In genomic region chr16:396199-396598, GRCh38 we compare ENCODE assay signal across 10 cellular contexts. TPM values are rescaled to one million over a fixed set of nuclear protein-coding genes. Genes with fewer than 3 reads are reported as not detected.
DNase-seq lines count a peak whose midpoint lies in the region; ATAC-seq, FAIRE-seq and TF ChIP-seq lines count a peak whose summit lies in the region.
"Had no signal": no experiment of that assay in that cellular context is flagged by ENCODE, and none has a peak within 500 bp of the region (broad histone marks: within the 10 kb centered on the region; RNA-seq: fewer than 3 reads in every experiment).

No MANE protein-coding gene starts in this region.

- H3K9ac ChIP-seq in HUES64 (ENCODE audit: low read depth, low read length) = peak overlapping the region; percentile 68
- H3K9ac ChIP-seq in K562 (ENCODE audit: insufficient read depth in 1 of 2, low read depth in 2 of 2, low read length in 2 of 2) = peak overlapping the region; percentile 76 to 94; a peak in 3 of 4 replicates

- peak overlapping the region; percentile 90 for H2AFZ ChIP-seq in K562 (ENCODE audit: low read depth, low read length)

- H3K36me3 Mint-ChIP-seq in CD4-positive, alpha-beta T cell (ENCODE audit: low read depth) = peaks cover 5% of the 10 kb centered on the region
- H3K36me3 Mint-ChIP-seq in neural crest cell (ENCODE audit: low read depth) = peaks cover 2% of the 10 kb centered on the region

- H3K79me2 ChIP-seq in K562 (ENCODE audit: control insufficient read depth, insufficient read depth, low read length) = peaks cover 56% of the 10 kb centered on the region

- H3K4me3 Mint-ChIP-seq in CD4-positive, alpha-beta T cell = peak overlapping the region; percentile 93
- peak overlapping the region; percentile 96 for H3K4me3 Mint-ChIP-seq in neural crest cell

- H3K27ac Mint-ChIP-seq in CD4-positive, alpha-beta T cell = peak overlapping the region; percentile 90
- peak overlapping the region; percentile 40 for H3K27ac Mint-ChIP-seq in neural crest cell (ENCODE audit: unreplicated experiment)

- no peaks in the 10 kb centered on the region for H3K9me3 Mint-ChIP-seq in CD4-positive, alpha-beta T cell
- peaks cover 2% of the 10 kb centered on the region for H3K9me3 Mint-ChIP-seq in neural crest cell

- H3K9me1 ChIP-seq in K562 (ENCODE audit: control insufficient read depth, insufficient read depth, low read length) = no peaks in the 10 kb centered on the region

- TF ChIP-seq RAD21 in K562 (CRISPR knock-in tag; conservative IDR thresholded peaks at IDR 0.05 in 1 of 2, IDR thresholded peaks at IDR 0.05 in 1 of 2) = no peak

- no peak overlapping the region for H3K27ac ChIP-seq in CD4-positive, alpha-beta T cell (ENCODE audit: low read depth, low read length)
- H3K27ac ChIP-seq in HUES64 (ENCODE audit: low read depth, low read length) = peak overlapping the region; percentile 84; the same call in 1 of the 2 replicates
- peak overlapping the region; percentile 95 for H3K27ac ChIP-seq in K562 (ENCODE audit: extremely low read depth, low read depth, low read length)
- H3K27ac ChIP-seq: SJSA1 had no signal

- TF ChIP-seq EP300 in K562 (IDR thresholded peaks at IDR 0.05; ENCODE audit: low read length) = no peak

- FAIRE-seq in K562 (lab: Jason Lieb, UNC) = no peak
- FAIRE-seq: frontal cortex had no signal

- intact Hi-C loops in CD4-positive, alpha-beta T cell (cut with DNase I, micrococcal nuclease) = loop anchor here in 1 of 2 experiments (2.0 kb wide), 1 partner anchor 13 kb away; no protein-coding TSS in a partner anchor
- intact Hi-C loops in K562 (cut with micrococcal nuclease) = loop anchor here (5.0 to 10.0 kb wide), 3 partner anchors 89 to 286 kb away; partner anchors contain the start of genes JMJD8, RHOT2 and STUB1

- ATAC-seq in CD4-positive, alpha-beta T cell (ENCODE audit: poor library complexity) = no peak
- ATAC-seq in K562 (no peak), HG02610 (IDR thresholded peaks at IDR 0.05; ENCODE audit: unreplicated experiment) (no peak)
- no peak for ATAC-seq in activated CD4-positive, CD25-positive, alpha-beta regulatory T cell treated with anti-CD3 and anti-CD28 coated beads, Interleukin-2, amount 50 U/mL, for 24 hours

- in situ Hi-C loops in K562 (cut with MboI) = loop anchor here (10.0 kb wide), 1 partner anchor 279 kb away; the partner anchor contains the start of gene RHBDL1

- no peak for DNase-seq in CD4-positive, alpha-beta T cell
- no peak for DNase-seq in K562 (ENCODE audit: extremely low read depth in 1 of 4, low spot score in 3 of 4)
- DNase-seq in neural crest cell (ENCODE audit: low read depth, low spot score) = no peak
- DNase-seq in activated effector memory CD4-positive, alpha-beta T cell treated with Interleukin-2 at 50 U/mL for 16 hours = no peak
- no peak for DNase-seq in glomerular visceral epithelial cell (ENCODE audit: extremely low spot score)

- CTCF ChIA-PET in CD4-positive, alpha-beta T cell (lab: Charles Lee) = no interaction called here
- CTCF ChIA-PET in K562 (lab: Yijun Ruan, JAX; ENCODE audit: low intra/inter-chr PET ratio) = no interaction called here

- POLR2A ChIA-PET in CD4-positive, alpha-beta T cell (lab: Charles Lee) = interaction anchor here (1.0 to 1.2 kb wide), 2 partner anchors 13 to 14 kb away, joined by 3 read pairs; partner anchors contain the start of gene PGAP6
- POLR2A ChIA-PET in K562 (lab: Yijun Ruan, JAX) = interaction anchor here (0.6 to 1.2 kb wide), 8 partner anchors 9 to 280 kb away, joined by 3 to 5 read pairs (median 3); partner anchors contain the start of genes CAPN15 and METTL26

- H3K36me3 ChIP-seq in HUES64 (ENCODE audit: insufficient read depth, low read length) (peaks cover 22% of the 10 kb centered on the region), K562 (ENCODE audit: control insufficient read depth, insufficient read depth, low read length) (peaks cover 24% of the 10 kb centered on the region)

- BruUV-seq in K562 (replicated peaks; lab: Mats Ljungman, UMichigan) = TSS peak; percentile 56

- H3K9me3 ChIP-seq in CD4-positive, alpha-beta T cell (ENCODE audit: control insufficient read depth, low read length) = no peaks in the 10 kb centered on the region
- H3K9me3 ChIP-seq in HUES64 (ENCODE audit: insufficient read depth, low read depth, low read length) (0 out of 2 replicates have a peak, but pooled peaks cover 4% of the 10 kb centered on the region), K562 (replicated peaks; ENCODE audit: control insufficient read depth, insufficient read depth, low read depth, low read length) (peaks cover 3% of the 10 kb centered on the region; the same call in 1 of the 2 replicates)

- H3K4me1 ChIP-seq in HUES64 (ENCODE audit: insufficient read depth, low read length) = peaks cover 14% of the 10 kb centered on the region
- H3K4me1 ChIP-seq in K562 (replicated peaks in 1 of 2; ENCODE audit: control insufficient read depth in 2 of 2, insufficient read depth in 2 of 2, low read length in 2 of 2) = peaks cover 29 to 55% of the 10 kb centered on the region in 2 experiments

- no peak for TF ChIP-seq CTCF in CD4-positive, alpha-beta T cell (IDR thresholded peaks at IDR 0.05)
- TF ChIP-seq CTCF in K562 (IDR thresholded peaks at IDR 0.05 in 2 of 3, conservative IDR thresholded peaks at IDR 0.05 in 1 of 3; ENCODE audit: insufficient read depth in 2 of 3, low read depth in 1 of 3, low read length in 3 of 3) = no peak
- no peak for TF ChIP-seq CTCF in neural crest cell (conservative IDR thresholded peaks at IDR 0.05)

- no peaks in the 10 kb centered on the region for H3K27me3 ChIP-seq in CD4-positive, alpha-beta T cell (ENCODE audit: control insufficient read depth, insufficient read depth, low read length)
- H3K27me3 ChIP-seq in HUES64 (ENCODE audit: insufficient read depth, low read length) (no peaks in the 10 kb centered on the region), K562 (ENCODE audit: control insufficient read depth in 2 of 2, insufficient read depth in 2 of 2, low read length in 2 of 2) (no peaks in the 10 kb centered on the region)
- H3K27me3 ChIP-seq: SJSA1 had no signal

- no peaks in the 10 kb centered on the region for H4K20me1 ChIP-seq in K562 (replicated peaks; ENCODE audit: control insufficient read depth, insufficient read depth, low read length)

- H3K4me3 ChIP-seq in HUES64 (ENCODE audit: low read length) = peak overlapping the region; percentile 68
- H3K4me3 ChIP-seq in K562 = peak overlapping the region; percentile 70

- peaks cover 31% of the 10 kb centered on the region for H3K4me1 Mint-ChIP-seq in CD4-positive, alpha-beta T cell (ENCODE audit: low read depth)
- H3K4me1 Mint-ChIP-seq in neural crest cell = peaks cover 21% of the 10 kb centered on the region

- H3K4me2 ChIP-seq in K562 (ENCODE audit: insufficient read depth, low read length) = peak overlapping the region; percentile 90

- no peaks in the 10 kb centered on the region for H3K27me3 Mint-ChIP-seq in CD4-positive, alpha-beta T cell
- H3K27me3 Mint-ChIP-seq in neural crest cell (ENCODE audit: low read depth) = peaks cover 6% of the 10 kb centered on the region

- 27% methylated on average over 3 of the region's 3 CpGs for WGBS in HUES64
- 5% methylated on average over 3 of the region's 3 CpGs for WGBS in K562 (ENCODE audit: insufficient coverage, low coverage, missing lambda C conversion rate)

- no peak for TF ChIP-seq POLR2A in K562 (conservative IDR thresholded peaks at IDR 0.05)

RNA-seq across cellular contexts. Expression of gene NME4, which starts 0.8 kb away (rescaled TPM):
- 10 to 100 TPM; 31.2 to 32.6 TPM for total RNA-seq in CD4-positive, alpha-beta T cell
- polyA plus RNA-seq in HUES64 (2013, experiment 1 of 2) = 240 TPM
- 284 TPM for polyA plus RNA-seq in HUES64 (2013, experiment 2 of 2)
- 39.0 and 108 TPM in 2 replicates for total RNA-seq in K562 (2011; cell fraction: chromatin; rRNA removed; ENCODE audit: low replicate concordance)
- total RNA-seq in K562 (2011; cell fraction: nucleolus; rRNA removed) = 83.4 and 88.0 TPM in 2 replicates
- 67.1 and 101 TPM in 2 replicates for total RNA-seq in K562 (2011; cell fraction: nucleoplasm; rRNA removed)
- 211 and 255 TPM in 2 replicates for total RNA-seq in K562 (2014; rRNA removed)
- total RNA-seq in K562 (2014; rRNA removed; fragmentation: Illumina TruSeq; extraction: Trizol) = 50.2 and 61.5 TPM in 2 replicates
- 145 and 151 TPM in 2 replicates for total RNA-seq in K562 (2015; rRNA removed; fragmentation: Illumina TruSeq; extraction: Trizol)
- 189 and 206 TPM in 2 replicates for total RNA-seq in K562 (2021)
- 139 and 160 TPM in 2 replicates for polyA plus RNA-seq in K562 (2011; rRNA removed)
- polyA plus RNA-seq in K562 (2011; cell fraction: cytosol; rRNA removed) = 277 and 663 TPM in 2 replicates
- polyA plus RNA-seq in K562 (2011; cell fraction: nucleus; rRNA removed) = 165 and 221 TPM in 2 replicates
- polyA plus RNA-seq in K562 (2012) = 211 and 279 TPM in 2 replicates
- polyA plus RNA-seq in K562 (2014; fragmentation: Illumina TruSeq; extraction: Trizol) = 135 and 223 TPM in 2 replicates
- 10 to 100 TPM; 15.4 to 17.5 TPM for polyA plus RNA-seq in K562 (2014; fragmentation: Nextera tagmentation; extraction: Ambion mirVana)
- 264 and 339 TPM in 2 replicates for polyA plus RNA-seq in K562 (2014; rRNA removed)
- polyA minus RNA-seq in K562 (2011; rRNA and poly(A)+ RNA removed) = 23.2 and 37.8 TPM in 2 replicates
- 60.9 and 70.8 TPM in 2 replicates for polyA minus RNA-seq in K562 (2011; cell fraction: cytosol; rRNA and poly(A)+ RNA removed)
- 32.2 and 35.7 TPM in 2 replicates for polyA minus RNA-seq in K562 (2011; cell fraction: nucleus; rRNA and poly(A)+ RNA removed)
- 233 and 254 TPM in 2 replicates for total RNA-seq in neural crest cell

RNA-seq across cellular contexts. Expression of gene DECR2, which starts 5.5 kb away (rescaled TPM):
- 1 to 10 TPM; 5.7 to 7.0 TPM for total RNA-seq in CD4-positive, alpha-beta T cell
- 12.8 TPM for polyA plus RNA-seq in HUES64 (2013, experiment 1 of 2)
- polyA plus RNA-seq in HUES64 (2013, experiment 2 of 2) = 15.0 TPM
- 27.0 and 84.4 TPM in 2 replicates for total RNA-seq in K562 (2011; cell fraction: chromatin; rRNA removed; ENCODE audit: low replicate concordance)
- total RNA-seq in K562 (2011; cell fraction: nucleolus; rRNA removed) = 49.9 and 50.8 TPM in 2 replicates
- 40.5 and 41.6 TPM in 2 replicates for total RNA-seq in K562 (2011; cell fraction: nucleoplasm; rRNA removed)
- 16.8 and 18.4 TPM in 2 replicates for total RNA-seq in K562 (2014; rRNA removed)
- total RNA-seq in K562 (2014; rRNA removed; fragmentation: Illumina TruSeq; extraction: Trizol) = 3.2 and 5.6 TPM in 2 replicates
- total RNA-seq in K562 (2015; rRNA removed; fragmentation: Illumina TruSeq; extraction: Trizol) = 10.3 and 10.6 TPM in 2 replicates
- 22.9 and 23.1 TPM in 2 replicates for total RNA-seq in K562 (2021)
- 13.9 and 21.6 TPM in 2 replicates for polyA plus RNA-seq in K562 (2011; rRNA removed)
- polyA plus RNA-seq in K562 (2011; cell fraction: cytosol; rRNA removed) = 22.5 and 45.9 TPM in 2 replicates
- 71.0 and 103 TPM in 2 replicates for polyA plus RNA-seq in K562 (2011; cell fraction: nucleus; rRNA removed)
- 18.3 and 22.5 TPM in 2 replicates for polyA plus RNA-seq in K562 (2012)
- 6.9 and 13.4 TPM in 2 replicates for polyA plus RNA-seq in K562 (2014; fragmentation: Illumina TruSeq; extraction: Trizol)
- polyA plus RNA-seq in K562 (2014; fragmentation: Nextera tagmentation; extraction: Ambion mirVana) = 1 to 10 TPM; 1.0 to 2.1 TPM
- 31.9 and 33.1 TPM in 2 replicates for polyA plus RNA-seq in K562 (2014; rRNA removed)
- polyA minus RNA-seq in K562 (2011; rRNA and poly(A)+ RNA removed) = 1.9 and 3.6 TPM in 2 replicates
- polyA minus RNA-seq in K562 (2011; cell fraction: cytosol; rRNA and poly(A)+ RNA removed) = 7.8 and 10.6 TPM in 2 replicates
- 10.1 and 11.2 TPM in 2 replicates for polyA minus RNA-seq in K562 (2011; cell fraction: nucleus; rRNA and poly(A)+ RNA removed)
- 22.4 and 25.7 TPM in 2 replicates for total RNA-seq in neural crest cell

RNA-seq across cellular contexts. Expression of gene PGAP6, which starts 14.4 kb away (rescaled TPM):
- total RNA-seq in CD4-positive, alpha-beta T cell = 10 to 100 TPM; 59.7 to 63.7 TPM
- polyA plus RNA-seq in HUES64 (2013, experiment 1 of 2) = 50.5 TPM
- polyA plus RNA-seq in HUES64 (2013, experiment 2 of 2) = 61.3 TPM
- total RNA-seq in K562 (2011; cell fraction: chromatin; rRNA removed; ENCODE audit: low replicate concordance) = 56.2 and 231 TPM in 2 replicates
- total RNA-seq in K562 (2011; cell fraction: nucleolus; rRNA removed) = 229 and 238 TPM in 2 replicates
- total RNA-seq in K562 (2011; cell fraction: nucleoplasm; rRNA removed) = 112 and 118 TPM in 2 replicates
- total RNA-seq in K562 (2014; rRNA removed) = 43.4 and 66.6 TPM in 2 replicates
- total RNA-seq in K562 (2014; rRNA removed; fragmentation: Illumina TruSeq; extraction: Trizol) = 3.8 and 8.9 TPM in 2 replicates
- 35.9 and 39.3 TPM in 2 replicates for total RNA-seq in K562 (2015; rRNA removed; fragmentation: Illumina TruSeq; extraction: Trizol)
- total RNA-seq in K562 (2021) = 49.8 and 50.2 TPM in 2 replicates
- polyA plus RNA-seq in K562 (2011; rRNA removed) = 41.7 and 73.2 TPM in 2 replicates
- polyA plus RNA-seq in K562 (2011; cell fraction: cytosol; rRNA removed) = 113 and 177 TPM in 2 replicates
- polyA plus RNA-seq in K562 (2011; cell fraction: nucleus; rRNA removed) = 157 and 271 TPM in 2 replicates
- 62.5 and 85.8 TPM in 2 replicates for polyA plus RNA-seq in K562 (2012)
- 20.0 and 53.1 TPM in 2 replicates for polyA plus RNA-seq in K562 (2014; fragmentation: Illumina TruSeq; extraction: Trizol)
- 1 to 10 TPM in 1 of 2 experiments, under 1 TPM in 1; 0.45 to 1.3 TPM for polyA plus RNA-seq in K562 (2014; fragmentation: Nextera tagmentation; extraction: Ambion mirVana)
- polyA plus RNA-seq in K562 (2014; rRNA removed) = 46.2 and 50.1 TPM in 2 replicates
- polyA minus RNA-seq in K562 (2011; rRNA and poly(A)+ RNA removed) = 25.0 and 47.0 TPM in 2 replicates
- 43.0 and 54.1 TPM in 2 replicates for polyA minus RNA-seq in K562 (2011; cell fraction: cytosol; rRNA and poly(A)+ RNA removed)
- 40.1 and 42.9 TPM in 2 replicates for polyA minus RNA-seq in K562 (2011; cell fraction: nucleus; rRNA and poly(A)+ RNA removed)
- total RNA-seq in neural crest cell = 56.4 and 62.0 TPM in 2 replicates

RNA-seq across cellular contexts. Expression of gene MRPL28, which starts 25.9 kb away (rescaled TPM):
- 10 to 100 TPM; 19.6 to 19.7 TPM for total RNA-seq in CD4-positive, alpha-beta T cell
- polyA plus RNA-seq in HUES64 (2013, experiment 1 of 2) = 82.0 TPM
- 77.9 TPM for polyA plus RNA-seq in HUES64 (2013, experiment 2 of 2)
- 23.4 and 64.3 TPM in 2 replicates for total RNA-seq in K562 (2011; cell fraction: chromatin; rRNA removed; ENCODE audit: low replicate concordance)
- total RNA-seq in K562 (2011; cell fraction: nucleolus; rRNA removed) = 75.9 and 80.4 TPM in 2 replicates
- 40.5 and 50.3 TPM in 2 replicates for total RNA-seq in K562 (2011; cell fraction: nucleoplasm; rRNA removed)
- 323 and 344 TPM in 2 replicates for total RNA-seq in K562 (2014; rRNA removed)
- total RNA-seq in K562 (2014; rRNA removed; fragmentation: Illumina TruSeq; extraction: Trizol) = 54.8 and 63.1 TPM in 2 replicates
- total RNA-seq in K562 (2015; rRNA removed; fragmentation: Illumina TruSeq; extraction: Trizol) = 157 and 167 TPM in 2 replicates
- 175 and 183 TPM in 2 replicates for total RNA-seq in K562 (2021)
- 152 and 181 TPM in 2 replicates for polyA plus RNA-seq in K562 (2011; rRNA removed)
- polyA plus RNA-seq in K562 (2011; cell fraction: cytosol; rRNA removed) = 215 and 452 TPM in 2 replicates
- polyA plus RNA-seq in K562 (2011; cell fraction: nucleus; rRNA removed) = 114 and 165 TPM in 2 replicates
- polyA plus RNA-seq in K562 (2012) = 108 and 172 TPM in 2 replicates
- 219 and 232 TPM in 2 replicates for polyA plus RNA-seq in K562 (2014; fragmentation: Illumina TruSeq; extraction: Trizol)
- polyA plus RNA-seq in K562 (2014; fragmentation: Nextera tagmentation; extraction: Ambion mirVana) = 10 to 100 TPM in 1 of 2 experiments, 1 to 10 TPM in 1; 2.5 to 22.9 TPM
- polyA plus RNA-seq in K562 (2014; rRNA removed) = 306 and 314 TPM in 2 replicates
- 49.7 and 74.3 TPM in 2 replicates for polyA minus RNA-seq in K562 (2011; rRNA and poly(A)+ RNA removed)
- polyA minus RNA-seq in K562 (2011; cell fraction: cytosol; rRNA and poly(A)+ RNA removed) = 48.1 and 65.9 TPM in 2 replicates
- 23.4 and 31.5 TPM in 2 replicates for polyA minus RNA-seq in K562 (2011; cell fraction: nucleus; rRNA and poly(A)+ RNA removed)
- 80.4 and 84.6 TPM in 2 replicates for total RNA-seq in neural crest cell

RNA-seq across cellular contexts. Expression of gene RAB11FIP3, which starts 29.2 kb away (rescaled TPM):
- 10 to 100 TPM; 28.4 to 29.0 TPM for total RNA-seq in CD4-positive, alpha-beta T cell
- polyA plus RNA-seq in HUES64 (2013, experiment 1 of 2) = 20.1 TPM
- polyA plus RNA-seq in HUES64 (2013, experiment 2 of 2) = 17.1 TPM
- total RNA-seq in K562 (2011; cell fraction: chromatin; rRNA removed; ENCODE audit: low replicate concordance) = 31.6 and 47.9 TPM in 2 replicates
- 20.2 and 23.6 TPM in 2 replicates for total RNA-seq in K562 (2011; cell fraction: nucleolus; rRNA removed)
- 13.9 and 17.7 TPM in 2 replicates for total RNA-seq in K562 (2011; cell fraction: nucleoplasm; rRNA removed)
- total RNA-seq in K562 (2014; rRNA removed) (6.5 and 7.2 TPM in 2 replicates), K562 (2014; rRNA removed; fragmentation: Illumina TruSeq; extraction: Trizol) (2.6 and 4.3 TPM in 2 replicates), K562 (2015; rRNA removed; fragmentation: Illumina TruSeq; extraction: Trizol) (5.3 and 5.9 TPM in 2 replicates), K562 (2021) (10.5 and 13.1 TPM in 2 replicates), neural crest cell (70.5 and 72.2 TPM in 2 replicates)
- polyA plus RNA-seq in K562 (2011; rRNA removed) (2.7 and 3.1 TPM in 2 replicates), K562 (2014; fragmentation: Illumina TruSeq; extraction: Trizol) (4.3 and 7.0 TPM in 2 replicates), K562 (2014; fragmentation: Nextera tagmentation; extraction: Ambion mirVana) (under 1 TPM; 0.46 TPM), K562 (2014; rRNA removed) (5.2 and 10.7 TPM in 2 replicates)
- polyA plus RNA-seq in K562 (2011; cell fraction: cytosol; rRNA removed) = 2.2 and 3.4 TPM in 2 replicates
- polyA plus RNA-seq in K562 (2011; cell fraction: nucleus; rRNA removed) = 8.8 and 12.6 TPM in 2 replicates
- polyA plus RNA-seq in K562 (2012) = 8.4 and 12.7 TPM in 2 replicates
- 1.9 and 2.8 TPM in 2 replicates for polyA minus RNA-seq in K562 (2011; rRNA and poly(A)+ RNA removed)
- polyA minus RNA-seq in K562 (2011; cell fraction: cytosol; rRNA and poly(A)+ RNA removed) = 4.1 and 5.0 TPM in 2 replicates
- polyA minus RNA-seq in K562 (2011; cell fraction: nucleus; rRNA and poly(A)+ RNA removed) = 3.8 and 4.4 TPM in 2 replicates
